Comparison of ENCODE assay signal across 8 cellular contexts in genomic region chrX:109537324-109537665, GRCh38. TPM values are rescaled to one million over a fixed set of nuclear protein-coding genes. Genes with fewer than 3 reads are reported as not detected.
A peak's percentile ranks its signal among the peaks of the same experiment; 100 is the strongest.
DNase-seq lines count a peak whose midpoint lies in the region; ATAC-seq and TF ChIP-seq lines count a peak whose summit lies in the region.

No MANE protein-coding gene starts in this region.

- H3K27me3 ChIP-seq in DOHH2 (ENCODE audit: control insufficient read depth, low read length): no peaks in the 10 kb centered on the region
- H3K27me3 ChIP-seq in KMS-11 (ENCODE audit: insufficient read depth, low read depth): no peaks in the 10 kb centered on the region
- no peaks in the 10 kb centered on the region for H3K27me3 ChIP-seq in ascending aorta

- H3K9me2 ChIP-seq in DOHH2 (replicated peaks; ENCODE audit: control insufficient read depth, low read length): no peaks in the 10 kb centered on the region

- peak overlapping the region; percentile 89 for H3K4me3 ChIP-seq in DOHH2 (ENCODE audit: low read length)
- no peak overlapping the region for H3K4me3 ChIP-seq in KMS-11 (IDR thresholded peaks at IDR 0.05; ENCODE audit: insufficient read depth, low read depth, low read length)
- H3K4me3 ChIP-seq in ascending aorta: peak overlapping the region; percentile 55 to 66
- H3K4me3 ChIP-seq in iPS-18c (ENCODE audit: insufficient read depth, low read depth, low read length): peak overlapping the region; percentile 98

- intact Hi-C loops in ascending aorta (cut with DNase I): loop anchor here (1.0 to 10.0 kb wide), 5 partner anchors 196 to 1445 kb away; partner anchors contain the start of genes ACSL4, AMMECR1, ATG4A and PSMD10

- H3K9me3 ChIP-seq in DOHH2 (ENCODE audit: control insufficient read depth, insufficient read depth, low read length) (peaks cover 4% of the 10 kb centered on the region; the same call in 1 of the 2 replicates), ascending aorta (no peaks in the 10 kb centered on the region), iPS-18c (ENCODE audit: control insufficient read depth, insufficient read depth, low read length) (no peaks in the 10 kb centered on the region)

- no peaks in the 10 kb centered on the region for H3K36me3 ChIP-seq in DOHH2 (ENCODE audit: control insufficient read depth, low read length)
- H3K36me3 ChIP-seq in KMS-11 (ENCODE audit: insufficient read depth): no peaks in the 10 kb centered on the region
- H3K36me3 ChIP-seq in ascending aorta: no peaks in the 10 kb centered on the region

- H3K27ac ChIP-seq in DOHH2 (ENCODE audit: low read depth, low read length) (peak overlapping the region; percentile 66), KMS-11 (peak overlapping the region; percentile 91), ascending aorta (peak overlapping the region; percentile 86 to 89)

- peaks cover 4% of the 10 kb centered on the region for H3K9me3 Mint-ChIP-seq in stimulated activated effector memory CD8-positive, alpha-beta T cell treated with anti-CD3 and anti-CD28 coated beads, Interleukin-12 subunit alpha, Interleukin-12 subunit beta, amount 100 ng/mL, for 72 hours

- H4K20me1 ChIP-seq in DOHH2 (ENCODE audit: control insufficient read depth, insufficient read depth, low read depth, low read length) (no peaks in the 10 kb centered on the region), KMS-11 (ENCODE audit: insufficient read depth) (no peaks in the 10 kb centered on the region)

- peak overlapping the region; percentile 65 for H3K4me2 ChIP-seq in DOHH2 (ENCODE audit: low read length)
- peak overlapping the region; percentile 96 for H3K4me2 ChIP-seq in KMS-11

- H3K4me1 Mint-ChIP-seq in stimulated activated effector memory CD8-positive, alpha-beta T cell treated with anti-CD3 and anti-CD28 coated beads, Interleukin-12 subunit alpha, Interleukin-12 subunit beta, amount 100 ng/mL, for 72 hours: peaks cover 10% of the 10 kb centered on the region

- peak in 1 of 2 donors; percentile 63 for DNase-seq in ascending aorta (ENCODE audit: low spot score in 2 of 2)
- DNase-seq in stimulated activated effector memory CD8-positive, alpha-beta T cell treated with anti-CD3 and anti-CD28 coated beads, Interleukin-12 subunit alpha, Interleukin-12 subunit beta, amount 100 ng/mL, for 72 hours (ENCODE audit: low spot score in 2 of 2): no peak
- no peak for DNase-seq in stimulated activated CD4-positive, alpha-beta T cell treated with anti-CD3 and anti-CD28 coated beads, Interleukin-4, amount 100 ng/mL, for 24 hours
- no peak for DNase-seq in NCI-H1092 (lab: John Stamatoyannopoulos, UW)
- DNase-seq in stimulated activated CD4-positive, alpha-beta T cell treated with anti-CD3 and anti-CD28 coated beads, Interleukin-4, amount 100 ng/mL, for 4 hours: no peak

- no peak for ATAC-seq in stimulated activated effector memory CD8-positive, alpha-beta T cell treated with anti-CD3 and anti-CD28 coated beads, Interleukin-12 subunit alpha, Interleukin-12 subunit beta, amount 100 ng/mL, for 72 hours

- peaks cover 8% of the 10 kb centered on the region for H3K36me3 Mint-ChIP-seq in stimulated activated effector memory CD8-positive, alpha-beta T cell treated with anti-CD3 and anti-CD28 coated beads, Interleukin-12 subunit alpha, Interleukin-12 subunit beta, amount 100 ng/mL, for 72 hours

- H3K4me1 ChIP-seq in DOHH2 (ENCODE audit: control insufficient read depth, low read length) (peaks cover 32% of the 10 kb centered on the region), KMS-11 (ENCODE audit: low read depth, poor library complexity, severe bottlenecking) (peaks cover 12% of the 10 kb centered on the region), ascending aorta (no peaks in the 10 kb centered on the region)

- peak overlapping the region; percentile 88 for H3K4me3 Mint-ChIP-seq in stimulated activated effector memory CD8-positive, alpha-beta T cell treated with anti-CD3 and anti-CD28 coated beads, Interleukin-12 subunit alpha, Interleukin-12 subunit beta, amount 100 ng/mL, for 72 hours

- H2AFZ ChIP-seq in KMS-11 (ENCODE audit: low read depth): peak overlapping the region; percentile 90

- peak overlapping the region; percentile 98 for H3K27ac Mint-ChIP-seq in stimulated activated effector memory CD8-positive, alpha-beta T cell treated with anti-CD3 and anti-CD28 coated beads, Interleukin-12 subunit alpha, Interleukin-12 subunit beta, amount 100 ng/mL, for 72 hours

- TF ChIP-seq CTCF in DOHH2 (IDR thresholded peaks at IDR 0.05; ENCODE audit: low read depth, low read length, poor library complexity, severe bottlenecking) (no peak), KMS-11 (conservative IDR thresholded peaks at IDR 0.05; ENCODE audit: low read depth, low read length) (no peak), ascending aorta (IDR thresholded peaks at IDR 0.05) (no peak)

- H3K79me2 ChIP-seq in DOHH2 (ENCODE audit: control insufficient read depth, low read length) (no peaks in the 10 kb centered on the region), KMS-11 (ENCODE audit: insufficient read depth, low read depth) (0 out of 2 replicates have a peak, but pooled peaks cover 5% of the 10 kb centered on the region)

- H3K9ac ChIP-seq in KMS-11: peak overlapping the region; percentile 80; the same call in 1 of the 2 replicates

- H3F3A ChIP-seq in DOHH2 (ENCODE audit: control insufficient read depth, insufficient read depth): peaks cover 6% of the 10 kb centered on the region; the same call in 1 of the 2 replicates

RNA-seq across cellular contexts. Expression of gene NXT2, which starts 0.7 kb away (rescaled TPM):
- 1.8 TPM for total RNA-seq in ascending aorta

RNA-seq across cellular contexts. Expression of gene GUCY2F, which starts 55.4 kb away (rescaled TPM):
- not detected for total RNA-seq in ascending aorta
